ENCODE assay signal across 7 cellular contexts in the genomic region with DNA sequence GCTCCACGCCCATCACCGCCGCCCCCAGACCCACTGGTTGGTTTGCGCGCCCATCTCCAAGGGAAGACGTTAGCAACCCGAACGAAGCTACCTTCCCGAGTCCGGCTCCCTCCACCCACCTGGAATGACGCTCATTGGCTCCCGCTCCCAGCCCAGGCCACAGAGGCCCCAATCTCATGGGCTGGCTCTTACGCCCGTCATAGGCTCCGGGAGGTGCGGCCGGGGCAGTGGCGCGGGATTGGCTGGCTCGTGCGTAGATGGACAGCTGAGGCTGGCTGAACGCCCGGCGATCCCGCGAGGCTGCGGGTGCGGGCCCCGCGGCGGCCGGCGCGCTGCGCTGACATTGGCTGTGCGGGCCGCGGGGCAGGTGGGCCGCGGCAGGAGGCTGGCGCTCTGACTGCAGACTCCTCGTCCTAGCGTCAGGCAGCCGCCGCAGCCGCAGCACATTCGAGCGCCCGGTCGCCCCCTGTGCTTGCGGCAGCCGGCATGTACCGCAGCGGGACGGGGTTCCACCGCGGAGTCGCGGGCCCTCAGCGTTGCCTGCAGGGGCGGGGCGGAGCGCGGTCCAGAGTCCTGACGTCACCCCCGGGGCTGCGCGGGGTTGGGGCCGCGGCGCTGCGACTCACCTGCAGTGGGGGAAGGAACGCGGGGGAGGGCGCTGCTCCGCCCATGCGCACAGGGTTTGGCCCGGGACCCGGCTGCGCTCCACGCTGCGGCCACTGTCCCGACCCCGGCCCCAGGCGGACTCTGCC. TPM values are rescaled to one million over a fixed set of nuclear protein-coding genes. Genes with fewer than 3 reads are reported as not detected.
DNase-seq lines count a peak whose midpoint lies in the region; ATAC-seq, FAIRE-seq and TF ChIP-seq lines count a peak whose summit lies in the region.

No MANE protein-coding gene starts in this region.

- H3K27me3 ChIP-seq in WERI-Rb-1 (ENCODE audit: insufficient read depth, low read depth, severe bottlenecking) (no peaks in the 10 kb centered on the region), bronchial epithelial cell (ENCODE audit: control insufficient read depth, insufficient read depth, low read length) (no peaks in the 10 kb centered on the region)

- no peaks in the 10 kb centered on the region for H3K9me3 ChIP-seq in WERI-Rb-1 (ENCODE audit: severe bottlenecking)

- H3K27ac ChIP-seq in WERI-Rb-1 (peak overlapping the region; percentile 93), skin epidermis (peak overlapping the region in 18 of 21 experiments; percentile 19 to 79 (median 59))

- H3K4me3 ChIP-seq in WERI-Rb-1 (ENCODE audit: low read depth, low read length) (peak overlapping the region; percentile 93), bronchial epithelial cell (ENCODE audit: low read depth, low read length) (peak overlapping the region; percentile 93), skin epidermis (peak overlapping the region; percentile 62 to 93 (median 73))

- ATAC-seq in GM18517 (IDR thresholded peaks at IDR 0.05; ENCODE audit: unreplicated experiment) = peak; percentile 92
- ATAC-seq in HG03066 (IDR thresholded peaks at IDR 0.05; ENCODE audit: low read depth, unreplicated experiment) = peak; percentile 97

- H3K36me3 ChIP-seq in WERI-Rb-1 = peaks cover 7% of the 10 kb centered on the region
- no peaks in the 10 kb centered on the region for H3K36me3 ChIP-seq in bronchial epithelial cell (ENCODE audit: control insufficient read depth, insufficient read depth, low read length)

- DNase-seq in NCI-H2107 treated with DMSO at 0.1 percent for 48 hours (lab: John Stamatoyannopoulos, UW; ENCODE audit: unreplicated experiment) (peak; percentile 83), WERI-Rb-1 (peak; percentile 99), bronchial epithelial cell (ENCODE audit: low read depth) (peak; percentile 95), iPS-NIHi11 (ENCODE audit: low spot score) (peak; percentile 98)

- TF ChIP-seq CTCF in WERI-Rb-1 (IDR thresholded peaks at IDR 0.05; ENCODE audit: low read depth, low read length) = peak; percentile 32
- peak; percentile 18 for TF ChIP-seq CTCF in bronchial epithelial cell (IDR thresholded peaks at IDR 0.05; ENCODE audit: insufficient read depth, low read length, severe bottlenecking)

- peak; percentile 73 for FAIRE-seq in bronchial epithelial cell (lab: Jason Lieb, UNC)

RNA-seq across cellular contexts. Expression of a gene that starts 0.5 kb away (rescaled TPM):
- total RNA-seq in bronchial epithelial cell = 28.5 and 31.6 TPM in 2 replicates

Comparison
In these comparisons a context has a peak if more than half of its experiments do, and no peak if none do; other contexts are left out.
1. Peak in every context shown above with its lines: DNase-seq, ATAC-seq, H3K4me3 ChIP-seq and H3K27ac ChIP-seq.